Comparison of ENCODE assay signal across 24 cellular contexts in genomic region chr13:112879283-112879833, GRCh38.
DNase-seq lines count a peak whose midpoint lies in the region; ATAC-seq and TF ChIP-seq lines count a peak whose summit lies in the region.
"Had no signal": no experiment of that assay in that cellular context is flagged by ENCODE, and none has a peak within 500 bp of the region (broad histone marks: within the 10 kb centered on the region; RNA-seq: fewer than 3 reads in every experiment).

No MANE protein-coding gene starts in this region.

- no peaks in the 10 kb centered on the region for H3K9me3 ChIP-seq in spleen
- H3K9me3 ChIP-seq: SJCRH30 had no signal

- no peak for TF ChIP-seq CTCF in spleen (IDR thresholded peaks at IDR 0.05 in 8 of 11, conservative IDR thresholded peaks at IDR 0.05 in 3 of 11)

- peak; percentile 74 for ATAC-seq in left ventricle myocardium superior
- ATAC-seq: activated CD8-positive, alpha-beta T cell treated with anti-CD3 and anti-CD28 coated beads for 36 hours; PC-3 had no signal

- DNase-seq in activated effector memory CD4-positive, alpha-beta T cell treated with anti-CD3 and anti-CD28 coated beads, Interleukin-2, amount 50 U/mL, for 16 hours = peak; percentile 34
- no peak for DNase-seq in activated effector memory CD4-positive, alpha-beta T cell treated with Interleukin-2 at 50 U/mL for 16 hours
- peak; percentile 39 for DNase-seq in fibroblast of gingiva (ENCODE audit: low read depth)
- peak; percentile 61 for DNase-seq in left ventricle myocardium superior
- peak; percentile 60 for DNase-seq in spleen
- no peak for DNase-seq in activated gamma-delta T cell treated with Interleukin-2 at 50 U/mL for 16 hours
- no peak for DNase-seq in germinal center (ENCODE audit: low spot score)
- no peak for DNase-seq in stimulated activated naive CD4-positive, alpha-beta T cell (lab: John Stamatoyannopoulos, UW)
- DNase-seq: activated CD4-positive, alpha-beta T cell treated with anti-CD3 and anti-CD28 coated beads for 1 hour; activated CD8-positive, alpha-beta T cell treated with anti-CD3 and anti-CD28 coated beads for 36 hours; activated naive CD4-positive, alpha-beta T cell; activated T-cell treated with anti-CD3 and anti-CD28 coated beads for 4 hours; amygdala; foreskin melanocyte; KG1; NCI-H1417 treated with DMSO at 0.1 percent for 48 hours; NCI-H510A; PC-3; SJCRH30; stimulated activated CD8-positive, alpha-beta memory T cell treated with anti-CD3 and anti-CD28 coated beads, Interleukin-4, amount 100 ng/mL, for 48 hours; trophoblast cell had no signal

- intact Hi-C loops in left ventricle myocardium superior (cut with micrococcal nuclease) (no loop called here), spleen (cut with DNase I; ENCODE audit: low total_unique reads) (loop anchor here (5.0 kb wide), 1 partner anchor 237 kb away; no protein-coding TSS in a partner anchor)

- no peak overlapping the region for H3K27ac ChIP-seq in spleen
- H3K27ac ChIP-seq: 22Rv1, parathyroid adenoma, SJCRH30 had no signal

- no peak for TF ChIP-seq POLR2A in spleen (IDR thresholded peaks at IDR 0.05)

- no peak overlapping the region for H3K4me3 ChIP-seq in spleen
- H3K4me3 ChIP-seq: lung, SJCRH30 had no signal

- no peaks in the 10 kb centered on the region for H3K27me3 ChIP-seq in spleen (replicated peaks in 1 of 7)
- H3K27me3 ChIP-seq: SJCRH30 had no signal

- H3K36me3 ChIP-seq in spleen = peaks cover 0 to 95% (median 63%) of the 10 kb centered on the region in 6 donors
- H3K36me3 ChIP-seq: SJCRH30 had no signal

- H3K4me1 ChIP-seq in spleen = peaks cover 5 to 9% (median 8%) of the 10 kb centered on the region in 6 donors
- H3K4me1 ChIP-seq: parathyroid adenoma, SJCRH30 had no signal

- WGBS in spleen, 5 donors = 78 to 85% (median 81%) methylated on average over 16 to 20 of the region's 20 CpGs

Comparison
In these comparisons a context has a peak if more than half of its experiments do, and no peak if none do; other contexts are left out.
1. DNase-seq: peak in activated effector memory CD4-positive, alpha-beta T cell treated with anti-CD3 and anti-CD28 coated beads, Interleukin-2, amount 50 U/mL, for 16 hours (single experiment), fibroblast of gingiva (single experiment), left ventricle myocardium superior (single experiment) and spleen (single experiment); none in activated effector memory CD4-positive, alpha-beta T cell treated with Interleukin-2 at 50 U/mL for 16 hours (single experiment), activated gamma-delta T cell treated with Interleukin-2 at 50 U/mL for 16 hours (single experiment), germinal center (single experiment) and stimulated activated naive CD4-positive, alpha-beta T cell (0 of 6).